Comparison of ENCODE assay signal across 29 cellular contexts in genomic region chr3:129379582-129380358, GRCh38. TPM values are rescaled to one million over a fixed set of nuclear protein-coding genes. Genes with fewer than 3 reads are reported as not detected.
"Had no signal": no experiment of that assay in that cellular context is flagged by ENCODE, and none has a peak within 500 bp of the region (broad histone marks: within the 10 kb centered on the region; RNA-seq: fewer than 3 reads in every experiment).

No MANE protein-coding gene starts in this region.

- ATAC-seq: activated CD8-positive, alpha-beta memory T cell treated with anti-CD3 and anti-CD28 coated beads, Interleukin-2, amount 10 ng/mL, durations not matched to agents 7 days and 5 days; Panc1; Right ventricle myocardium inferior; WTC11 had no signal

- H3K36me3 ChIP-seq: breast epithelium, SJSA1 had no signal

- H3K4me1 ChIP-seq: breast epithelium, SJSA1 had no signal

- H3K9me3 Mint-ChIP-seq: activated naive CD4-positive, alpha-beta T cell treated with anti-CD3 and anti-CD28 coated beads, Interleukin-2, amount 50 U/mL, for 24 hours; activated T-cell treated with anti-CD3 and anti-CD28 coated beads, Interleukin-2, amount 50 U/mL, for 24 hours; activated T-helper 1 cell treated with anti-CD3 and anti-CD28 coated beads, Interleukin-12 subunit alpha, Interleukin-12 subunit beta, Interleukin-2, Interleukin-4 antibody, amounts not matched to agents 30 ng/mL and 10 ng/mL and 1 ng/mL, durations not matched to agents 14 hours and 24 hours and 36 hours; T-helper 1 cell treated with Interleukin-12 subunit alpha and Interleukin-12 subunit beta and Interleukin-4 antibody, amounts not matched to agents 30 μg/mL and 1 μg/mL, for 36 hours had no signal

- H3K27ac Mint-ChIP-seq: activated CD8-positive, alpha-beta memory T cell treated with anti-CD3 and anti-CD28 coated beads, Interleukin-2, amount 10 ng/mL, durations not matched to agents 7 days and 5 days; activated naive CD4-positive, alpha-beta T cell treated with anti-CD3 and anti-CD28 coated beads, Interleukin-2, amount 50 U/mL, for 24 hours; activated T-helper 1 cell treated with anti-CD3 and anti-CD28 coated beads, Interleukin-12 subunit alpha, Interleukin-12 subunit beta, Interleukin-2, Interleukin-4 antibody, amounts not matched to agents 30 ng/mL and 10 ng/mL and 1 ng/mL, durations not matched to agents 14 hours and 24 hours and 36 hours; T-helper 1 cell treated with Interleukin-12 subunit alpha and Interleukin-12 subunit beta and Interleukin-4 antibody, amounts not matched to agents 30 μg/mL and 1 μg/mL, for 36 hours; WTC11 had no signal

- H3K4me1 Mint-ChIP-seq: activated CD8-positive, alpha-beta memory T cell treated with anti-CD3 and anti-CD28 coated beads, Interleukin-2, amount 10 ng/mL, durations not matched to agents 7 days and 5 days; activated naive CD4-positive, alpha-beta T cell treated with anti-CD3 and anti-CD28 coated beads, Interleukin-2, amount 50 U/mL, for 24 hours had no signal

- H3K4me3 ChIP-seq: breast epithelium, SJSA1 had no signal

- H3K9me3 ChIP-seq: breast epithelium, SJSA1 had no signal

- H3K27ac ChIP-seq: breast epithelium, SJSA1 had no signal

- H3K36me3 Mint-ChIP-seq: activated CD8-positive, alpha-beta memory T cell treated with anti-CD3 and anti-CD28 coated beads, Interleukin-2, amount 10 ng/mL, durations not matched to agents 7 days and 5 days had no signal

- H3K4me3 Mint-ChIP-seq: activated CD8-positive, alpha-beta memory T cell treated with anti-CD3 and anti-CD28 coated beads, Interleukin-2, amount 10 ng/mL, durations not matched to agents 7 days and 5 days; activated naive CD4-positive, alpha-beta T cell treated with anti-CD3 and anti-CD28 coated beads, Interleukin-2, amount 50 U/mL, for 24 hours; activated T-cell treated with anti-CD3 and anti-CD28 coated beads, Interleukin-2, amount 50 U/mL, for 24 hours; activated T-helper 1 cell treated with anti-CD3 and anti-CD28 coated beads, Interleukin-12 subunit alpha, Interleukin-12 subunit beta, Interleukin-2, Interleukin-4 antibody, amounts not matched to agents 30 ng/mL and 10 ng/mL and 1 ng/mL, durations not matched to agents 14 hours and 24 hours and 36 hours; T-helper 1 cell treated with Interleukin-12 subunit alpha and Interleukin-12 subunit beta and Interleukin-4 antibody, amounts not matched to agents 30 μg/mL and 1 μg/mL, for 36 hours; WTC11 had no signal

- DNase-seq: activated CD4-positive, alpha-beta T cell treated with anti-CD3 and anti-CD28 coated beads for 48 hours; activated CD4-positive, alpha-beta T cell treated with anti-CD3 and anti-CD28 coated beads, Interleukin-2, amount 50 U/mL, for 48 hours; activated CD4-positive, CD25-positive, alpha-beta regulatory T cell treated with anti-CD3 and anti-CD28 coated beads, Interleukin-2, amount 50 U/mL, for 72 hours; activated CD8-positive, alpha-beta memory T cell treated with anti-CD3 and anti-CD28 coated beads, Interleukin-2, amount 10 ng/mL, durations not matched to agents 7 days and 5 days; activated effector memory CD4-positive, alpha-beta T cell treated with Interleukin-2 at 50 U/mL for 16 hours; activated naive CD4-positive, alpha-beta T cell; activated T-cell treated with anti-CD3 and anti-CD28 coated beads, Interleukin-2, amount 50 U/mL, for 24 hours; central memory CD4-positive, alpha-beta T cell; Kasumi-1; KBM-7; NCI-H1048; NCI-H146; NCI-H187 treated with DMSO at 0.1 percent for 48 hours; NCI-H2107; NCI-H2171 treated with DMSO at 0.1 percent for 48 hours; NCI-H226; NCI-H526; NCI-H774; OCI-M1; RPMI8226 had no signal

- H3K27me3 Mint-ChIP-seq: activated CD8-positive, alpha-beta memory T cell treated with anti-CD3 and anti-CD28 coated beads, Interleukin-2, amount 10 ng/mL, durations not matched to agents 7 days and 5 days; activated naive CD4-positive, alpha-beta T cell treated with anti-CD3 and anti-CD28 coated beads, Interleukin-2, amount 50 U/mL, for 24 hours; activated T-cell treated with anti-CD3 and anti-CD28 coated beads, Interleukin-2, amount 50 U/mL, for 24 hours had no signal

- H3K27me3 ChIP-seq: breast epithelium, SJSA1 had no signal

RNA-seq across cellular contexts. Expression of gene EFCAB12, which starts 48.7 kb away (rescaled TPM):
- total RNA-seq: NCI-H460, Right ventricle myocardium inferior, SJSA1 had no signal
